ENCODE assay signal across 1 cellular context in the genomic region with DNA sequence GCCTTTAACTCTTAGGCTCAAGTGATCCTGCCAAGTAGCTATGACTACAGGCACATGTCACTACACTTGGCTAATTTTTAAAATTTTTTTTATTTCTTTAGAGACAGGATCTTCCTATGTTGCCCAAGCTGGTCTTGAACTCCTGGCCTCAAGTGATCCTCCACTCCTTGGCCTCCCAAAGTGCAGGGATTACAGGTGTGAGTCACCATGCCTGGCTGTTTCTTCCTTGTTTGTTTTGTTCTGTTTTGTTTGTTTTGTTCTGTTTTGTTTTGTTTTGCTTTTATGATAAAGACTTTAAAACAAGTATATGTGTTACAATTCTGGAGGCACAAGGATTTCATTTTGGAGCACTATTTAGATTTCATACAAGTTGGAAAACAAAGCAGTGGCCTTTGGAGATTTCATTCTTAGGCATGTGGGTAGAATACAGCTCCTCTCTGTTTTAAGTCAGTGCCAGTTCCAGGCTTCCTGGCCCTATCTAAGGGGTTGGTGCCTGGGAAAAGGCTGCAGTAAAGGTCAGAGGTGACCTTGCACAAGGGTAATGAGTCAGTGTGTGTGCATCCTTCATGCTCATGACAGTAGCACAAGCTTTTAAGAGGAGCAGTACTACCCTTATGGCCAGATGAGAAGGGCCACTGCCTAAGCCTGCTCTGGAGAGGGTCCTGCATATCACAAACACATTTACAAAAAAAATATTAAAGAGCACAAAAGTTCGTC.
TF ChIP-seq lines count a peak whose summit lies in the region.

No MANE protein-coding gene starts in this region.

TF ChIP-seq in HepG2, 621 proteins besides CTCF, POLR2A, EP300 and RAD21 (continued from another document and continues in another):
- TF ChIP-seq, protein P1, sequence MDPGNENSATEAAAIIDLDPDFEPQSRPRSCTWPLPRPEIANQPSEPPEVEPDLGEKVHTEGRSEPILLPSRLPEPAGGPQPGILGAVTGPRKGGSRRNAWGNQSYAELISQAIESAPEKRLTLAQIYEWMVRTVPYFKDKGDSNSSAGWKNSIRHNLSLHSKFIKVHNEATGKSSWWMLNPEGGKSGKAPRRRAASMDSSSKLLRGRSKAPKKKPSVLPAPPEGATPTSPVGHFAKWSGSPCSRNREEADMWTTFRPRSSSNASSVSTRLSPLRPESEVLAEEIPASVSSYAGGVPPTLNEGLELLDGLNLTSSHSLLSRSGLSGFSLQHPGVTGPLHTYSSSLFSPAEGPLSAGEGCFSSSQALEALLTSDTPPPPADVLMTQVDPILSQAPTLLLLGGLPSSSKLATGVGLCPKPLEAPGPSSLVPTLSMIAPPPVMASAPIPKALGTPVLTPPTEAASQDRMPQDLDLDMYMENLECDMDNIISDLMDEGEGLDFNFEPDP (CRISPR knock-in tag; conservative IDR thresholded peaks at IDR 0.05) = no peak
- no peak for TF ChIP-seq NR1H2 (CRISPR knock-in tag; IDR thresholded peaks at IDR 0.05; ENCODE audit: borderline replicate concordance, low read depth)
- TF ChIP-seq, protein P2, sequence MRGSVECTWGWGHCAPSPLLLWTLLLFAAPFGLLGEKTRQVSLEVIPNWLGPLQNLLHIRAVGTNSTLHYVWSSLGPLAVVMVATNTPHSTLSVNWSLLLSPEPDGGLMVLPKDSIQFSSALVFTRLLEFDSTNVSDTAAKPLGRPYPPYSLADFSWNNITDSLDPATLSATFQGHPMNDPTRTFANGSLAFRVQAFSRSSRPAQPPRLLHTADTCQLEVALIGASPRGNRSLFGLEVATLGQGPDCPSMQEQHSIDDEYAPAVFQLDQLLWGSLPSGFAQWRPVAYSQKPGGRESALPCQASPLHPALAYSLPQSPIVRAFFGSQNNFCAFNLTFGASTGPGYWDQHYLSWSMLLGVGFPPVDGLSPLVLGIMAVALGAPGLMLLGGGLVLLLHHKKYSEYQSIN (CRISPR knock-in tag; IDR thresholded peaks at IDR 0.05; ENCODE audit: borderline replicate concordance) = no peak
- TF ChIP-seq SIN3B (IDR thresholded peaks at IDR 0.05; ENCODE audit: low read length) = no peak
- TF ChIP-seq, protein P3, sequence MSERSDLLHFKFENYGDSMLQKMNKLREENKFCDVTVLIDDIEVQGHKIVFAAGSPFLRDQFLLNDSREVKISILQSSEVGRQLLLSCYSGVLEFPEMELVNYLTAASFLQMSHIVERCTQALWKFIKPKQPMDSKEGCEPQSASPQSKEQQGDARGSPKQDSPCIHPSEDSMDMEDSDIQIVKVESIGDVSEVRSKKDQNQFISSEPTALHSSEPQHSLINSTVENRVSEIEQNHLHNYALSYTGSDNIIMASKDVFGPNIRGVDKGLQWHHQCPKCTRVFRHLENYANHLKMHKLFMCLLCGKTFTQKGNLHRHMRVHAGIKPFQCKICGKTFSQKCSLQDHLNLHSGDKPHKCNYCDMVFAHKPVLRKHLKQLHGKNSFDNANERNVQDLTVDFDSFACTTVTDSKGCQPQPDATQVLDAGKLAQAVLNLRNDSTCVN (CRISPR knock-in tag; IDR thresholded peaks at IDR 0.05; ENCODE audit: borderline replicate concordance) = no peak
- TF ChIP-seq ZNF747 (CRISPR knock-in tag; IDR thresholded peaks at IDR 0.05; ENCODE audit: borderline replicate concordance) = no peak
- no peak for TF ChIP-seq ZKSCAN8 (CRISPR knock-in tag; IDR thresholded peaks at IDR 0.05; ENCODE audit: borderline replicate concordance)
- 0 out of 2 replicates have a peak, but pooled peaks have one; percentile 37 for TF ChIP-seq JUN (CRISPR knock-in tag; IDR thresholded peaks at IDR 0.05)
- no peak for TF ChIP-seq HNRNPL (IDR thresholded peaks at IDR 0.05; ENCODE audit: low read depth, low read length)
- no peak for TF ChIP-seq ZNF274 (CRISPR knock-in tag; IDR thresholded peaks at IDR 0.05)
- no peak for TF ChIP-seq RORA (CRISPR knock-in tag; IDR thresholded peaks at IDR 0.05)
- TF ChIP-seq KDM6A (CRISPR knock-in tag; IDR thresholded peaks at IDR 0.05; ENCODE audit: low read depth) = no peak
- 0 out of 2 replicates have a peak, but pooled peaks have one; percentile 14 for TF ChIP-seq BCL6 (CRISPR knock-in tag; IDR thresholded peaks at IDR 0.05)
- TF ChIP-seq ZNF878 (CRISPR knock-in tag; IDR thresholded peaks at IDR 0.05) = no peak
- TF ChIP-seq KMT2A (CRISPR knock-in tag; IDR thresholded peaks at IDR 0.05) = no peak
- no peak for TF ChIP-seq ZSCAN20 (CRISPR knock-in tag; IDR thresholded peaks at IDR 0.05; ENCODE audit: borderline replicate concordance)
- no peak for TF ChIP-seq STAT5B (CRISPR knock-in tag; IDR thresholded peaks at IDR 0.05)
- no peak for TF ChIP-seq SUZ12 (IDR thresholded peaks at IDR 0.05; ENCODE audit: low read depth, low read length)
- no peak for TF ChIP-seq ZSCAN25 (CRISPR knock-in tag; IDR thresholded peaks at IDR 0.05)
- TF ChIP-seq KDM3A (CRISPR knock-in tag; IDR thresholded peaks at IDR 0.05; ENCODE audit: low read depth) = no peak
- TF ChIP-seq, protein P4, sequence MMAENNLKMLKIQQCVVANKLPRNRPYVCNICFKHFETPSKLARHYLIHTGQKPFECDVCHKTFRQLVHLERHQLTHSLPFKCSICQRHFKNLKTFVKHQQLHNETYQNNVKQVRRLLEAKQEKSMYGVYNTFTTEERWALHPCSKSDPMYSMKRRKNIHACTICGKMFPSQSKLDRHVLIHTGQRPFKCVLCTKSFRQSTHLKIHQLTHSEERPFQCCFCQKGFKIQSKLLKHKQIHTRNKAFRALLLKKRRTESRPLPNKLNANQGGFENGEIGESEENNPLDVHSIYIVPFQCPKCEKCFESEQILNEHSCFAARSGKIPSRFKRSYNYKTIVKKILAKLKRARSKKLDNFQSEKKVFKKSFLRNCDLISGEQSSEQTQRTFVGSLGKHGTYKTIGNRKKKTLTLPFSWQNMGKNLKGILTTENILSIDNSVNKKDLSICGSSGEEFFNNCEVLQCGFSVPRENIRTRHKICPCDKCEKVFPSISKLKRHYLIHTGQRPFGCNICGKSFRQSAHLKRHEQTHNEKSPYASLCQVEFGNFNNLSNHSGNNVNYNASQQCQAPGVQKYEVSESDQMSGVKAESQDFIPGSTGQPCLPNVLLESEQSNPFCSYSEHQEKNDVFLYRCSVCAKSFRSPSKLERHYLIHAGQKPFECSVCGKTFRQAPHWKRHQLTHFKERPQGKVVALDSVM (CRISPR knock-in tag; IDR thresholded peaks at IDR 0.05) = 0 out of 2 replicates have a peak, but pooled peaks have one; percentile 41
- TF ChIP-seq SRY (CRISPR knock-in tag; IDR thresholded peaks at IDR 0.05) = no peak
- no peak for TF ChIP-seq ZBTB1 (CRISPR knock-in tag; IDR thresholded peaks at IDR 0.05; ENCODE audit: borderline replicate concordance)
- TF ChIP-seq CEBPG (CRISPR knock-in tag; IDR thresholded peaks at IDR 0.05) = no peak
- TF ChIP-seq, protein P5, sequence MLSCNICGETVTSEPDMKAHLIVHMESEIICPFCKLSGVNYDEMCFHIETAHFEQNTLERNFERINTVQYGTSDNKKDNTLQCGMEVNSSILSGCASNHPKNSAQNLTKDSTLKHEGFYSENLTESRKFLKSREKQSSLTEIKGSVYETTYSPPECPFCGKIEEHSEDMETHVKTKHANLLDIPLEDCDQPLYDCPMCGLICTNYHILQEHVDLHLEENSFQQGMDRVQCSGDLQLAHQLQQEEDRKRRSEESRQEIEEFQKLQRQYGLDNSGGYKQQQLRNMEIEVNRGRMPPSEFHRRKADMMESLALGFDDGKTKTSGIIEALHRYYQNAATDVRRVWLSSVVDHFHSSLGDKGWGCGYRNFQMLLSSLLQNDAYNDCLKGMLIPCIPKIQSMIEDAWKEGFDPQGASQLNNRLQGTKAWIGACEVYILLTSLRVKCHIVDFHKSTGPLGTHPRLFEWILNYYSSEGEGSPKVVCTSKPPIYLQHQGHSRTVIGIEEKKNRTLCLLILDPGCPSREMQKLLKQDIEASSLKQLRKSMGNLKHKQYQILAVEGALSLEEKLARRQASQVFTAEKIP (CRISPR knock-in tag; IDR thresholded peaks at IDR 0.05; ENCODE audit: borderline replicate concordance) = no peak
- no peak for TF ChIP-seq KLF15 (CRISPR knock-in tag; IDR thresholded peaks at IDR 0.05; ENCODE audit: borderline replicate concordance)
- 0 out of 2 replicates have a peak, but pooled peaks have one; percentile 29 for TF ChIP-seq FOSL1 (CRISPR knock-in tag; IDR thresholded peaks at IDR 0.05; ENCODE audit: borderline replicate concordance)
- no peak for TF ChIP-seq FOXA3 (CRISPR knock-in tag; IDR thresholded peaks at IDR 0.05)
- TF ChIP-seq ZNF768 (CRISPR knock-in tag; IDR thresholded peaks at IDR 0.05) = no peak
- TF ChIP-seq, protein P6, sequence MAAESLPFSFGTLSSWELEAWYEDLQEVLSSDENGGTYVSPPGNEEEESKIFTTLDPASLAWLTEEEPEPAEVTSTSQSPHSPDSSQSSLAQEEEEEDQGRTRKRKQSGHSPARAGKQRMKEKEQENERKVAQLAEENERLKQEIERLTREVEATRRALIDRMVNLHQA (CRISPR knock-in tag; IDR thresholded peaks at IDR 0.05) = no peak
- no peak; the same call in 1 of the 2 replicates for TF ChIP-seq ZNF12 (CRISPR knock-in tag; IDR thresholded peaks at IDR 0.05)
- TF ChIP-seq ETV6 (CRISPR knock-in tag; conservative IDR thresholded peaks at IDR 0.05) = no peak
- TF ChIP-seq, protein P7, sequence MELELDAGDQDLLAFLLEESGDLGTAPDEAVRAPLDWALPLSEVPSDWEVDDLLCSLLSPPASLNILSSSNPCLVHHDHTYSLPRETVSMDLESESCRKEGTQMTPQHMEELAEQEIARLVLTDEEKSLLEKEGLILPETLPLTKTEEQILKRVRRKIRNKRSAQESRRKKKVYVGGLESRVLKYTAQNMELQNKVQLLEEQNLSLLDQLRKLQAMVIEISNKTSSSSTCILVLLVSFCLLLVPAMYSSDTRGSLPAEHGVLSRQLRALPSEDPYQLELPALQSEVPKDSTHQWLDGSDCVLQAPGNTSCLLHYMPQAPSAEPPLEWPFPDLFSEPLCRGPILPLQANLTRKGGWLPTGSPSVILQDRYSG (CRISPR knock-in tag; IDR thresholded peaks at IDR 0.05) = no peak
- TF ChIP-seq GFI1 (CRISPR knock-in tag; IDR thresholded peaks at IDR 0.05; ENCODE audit: borderline replicate concordance) = no peak
- TF ChIP-seq ZNF841 (CRISPR knock-in tag; IDR thresholded peaks at IDR 0.05; ENCODE audit: borderline replicate concordance) = no peak
- TF ChIP-seq, protein P8, sequence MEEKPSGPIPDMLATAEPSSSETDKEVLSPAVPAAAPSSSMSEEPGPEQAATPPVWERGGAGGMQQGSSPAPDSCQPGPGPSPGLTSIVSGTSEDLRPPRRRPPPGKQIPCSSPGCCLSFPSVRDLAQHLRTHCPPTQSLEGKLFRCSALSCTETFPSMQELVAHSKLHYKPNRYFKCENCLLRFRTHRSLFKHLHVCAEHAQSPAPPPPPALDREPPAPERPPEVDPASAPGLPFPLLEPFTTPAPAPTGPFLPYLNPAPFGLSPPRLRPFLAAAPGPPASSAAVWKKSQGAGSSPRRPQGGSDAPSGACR (CRISPR knock-in tag; IDR thresholded peaks at IDR 0.05) = no peak
- peak; percentile 23 for TF ChIP-seq ASH2L (IDR thresholded peaks at IDR 0.05; ENCODE audit: insufficient read length, low read depth, low read length)
- no peak for TF ChIP-seq NFKB2 (CRISPR knock-in tag; IDR thresholded peaks at IDR 0.05; ENCODE audit: borderline replicate concordance)
- no peak for TF ChIP-seq ZNF564 (CRISPR knock-in tag; IDR thresholded peaks at IDR 0.05)
- no peak for TF ChIP-seq ZNF24 (IDR thresholded peaks at IDR 0.05)
- TF ChIP-seq, protein P9, sequence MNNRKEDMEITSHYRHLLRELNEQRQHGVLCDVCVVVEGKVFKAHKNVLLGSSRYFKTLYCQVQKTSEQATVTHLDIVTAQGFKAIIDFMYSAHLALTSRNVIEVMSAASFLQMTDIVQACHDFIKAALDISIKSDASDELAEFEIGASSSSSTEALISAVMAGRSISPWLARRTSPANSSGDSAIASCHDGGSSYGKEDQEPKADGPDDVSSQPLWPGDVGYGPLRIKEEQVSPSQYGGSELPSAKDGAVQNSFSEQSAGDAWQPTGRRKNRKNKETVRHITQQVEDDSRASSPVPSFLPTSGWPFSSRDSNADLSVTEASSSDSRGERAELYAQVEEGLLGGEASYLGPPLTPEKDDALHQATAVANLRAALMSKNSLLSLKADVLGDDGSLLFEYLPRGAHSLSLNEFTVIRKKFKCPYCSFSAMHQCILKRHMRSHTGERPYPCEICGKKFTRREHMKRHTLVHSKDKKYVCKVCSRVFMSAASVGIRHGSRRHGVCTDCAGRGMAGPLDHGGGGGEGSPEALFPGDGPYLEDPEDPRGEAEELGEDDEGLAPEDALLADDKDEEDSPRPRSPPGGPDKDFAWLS (CRISPR knock-in tag; IDR thresholded peaks at IDR 0.05; ENCODE audit: borderline replicate concordance) = no peak
- TF ChIP-seq, protein P10, sequence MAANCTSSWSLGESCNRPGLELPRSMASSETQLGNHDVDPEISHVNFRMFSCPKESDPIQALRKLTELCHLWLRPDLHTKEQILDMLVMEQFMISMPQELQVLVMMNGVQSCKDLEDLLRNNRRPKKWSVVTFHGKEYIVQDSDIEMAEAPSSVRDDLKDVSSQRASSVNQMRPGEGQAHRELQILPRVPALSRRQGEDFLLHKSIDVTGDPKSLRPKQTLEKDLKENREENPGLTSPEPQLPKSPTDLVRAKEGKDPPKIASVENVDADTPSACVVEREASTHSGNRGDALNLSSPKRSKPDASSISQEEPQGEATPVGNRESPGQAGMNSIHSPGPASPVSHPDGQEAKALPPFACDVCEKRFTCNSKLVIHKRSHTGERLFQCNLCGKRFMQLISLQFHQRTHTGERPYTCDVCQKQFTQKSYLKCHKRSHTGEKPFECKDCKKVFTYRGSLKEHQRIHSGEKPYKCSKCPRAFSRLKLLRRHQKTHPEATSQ (CRISPR knock-in tag; IDR thresholded peaks at IDR 0.05; ENCODE audit: borderline replicate concordance) = no peak
- TF ChIP-seq, protein P11, sequence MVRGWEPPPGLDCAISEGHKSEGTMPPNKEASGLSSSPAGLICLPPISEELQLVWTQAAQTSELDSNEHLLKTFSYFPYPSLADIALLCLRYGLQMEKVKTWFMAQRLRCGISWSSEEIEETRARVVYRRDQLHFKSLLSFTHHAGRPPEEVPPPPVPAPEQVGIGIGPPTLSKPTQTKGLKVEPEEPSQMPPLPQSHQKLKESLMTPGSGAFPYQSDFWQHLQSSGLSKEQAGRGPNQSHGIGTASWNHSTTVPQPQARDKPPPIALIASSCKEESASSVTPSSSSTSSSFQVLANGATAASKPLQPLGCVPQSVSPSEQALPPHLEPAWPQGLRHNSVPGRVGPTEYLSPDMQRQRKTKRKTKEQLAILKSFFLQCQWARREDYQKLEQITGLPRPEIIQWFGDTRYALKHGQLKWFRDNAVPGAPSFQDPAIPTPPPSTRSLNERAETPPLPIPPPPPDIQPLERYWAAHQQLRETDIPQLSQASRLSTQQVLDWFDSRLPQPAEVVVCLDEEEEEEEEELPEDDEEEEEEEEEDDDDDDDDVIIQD (CRISPR knock-in tag; IDR thresholded peaks at IDR 0.05; ENCODE audit: low read depth) = no peak
